8 cellular contexts compared by ENCODE assay signal in the genomic region with DNA sequence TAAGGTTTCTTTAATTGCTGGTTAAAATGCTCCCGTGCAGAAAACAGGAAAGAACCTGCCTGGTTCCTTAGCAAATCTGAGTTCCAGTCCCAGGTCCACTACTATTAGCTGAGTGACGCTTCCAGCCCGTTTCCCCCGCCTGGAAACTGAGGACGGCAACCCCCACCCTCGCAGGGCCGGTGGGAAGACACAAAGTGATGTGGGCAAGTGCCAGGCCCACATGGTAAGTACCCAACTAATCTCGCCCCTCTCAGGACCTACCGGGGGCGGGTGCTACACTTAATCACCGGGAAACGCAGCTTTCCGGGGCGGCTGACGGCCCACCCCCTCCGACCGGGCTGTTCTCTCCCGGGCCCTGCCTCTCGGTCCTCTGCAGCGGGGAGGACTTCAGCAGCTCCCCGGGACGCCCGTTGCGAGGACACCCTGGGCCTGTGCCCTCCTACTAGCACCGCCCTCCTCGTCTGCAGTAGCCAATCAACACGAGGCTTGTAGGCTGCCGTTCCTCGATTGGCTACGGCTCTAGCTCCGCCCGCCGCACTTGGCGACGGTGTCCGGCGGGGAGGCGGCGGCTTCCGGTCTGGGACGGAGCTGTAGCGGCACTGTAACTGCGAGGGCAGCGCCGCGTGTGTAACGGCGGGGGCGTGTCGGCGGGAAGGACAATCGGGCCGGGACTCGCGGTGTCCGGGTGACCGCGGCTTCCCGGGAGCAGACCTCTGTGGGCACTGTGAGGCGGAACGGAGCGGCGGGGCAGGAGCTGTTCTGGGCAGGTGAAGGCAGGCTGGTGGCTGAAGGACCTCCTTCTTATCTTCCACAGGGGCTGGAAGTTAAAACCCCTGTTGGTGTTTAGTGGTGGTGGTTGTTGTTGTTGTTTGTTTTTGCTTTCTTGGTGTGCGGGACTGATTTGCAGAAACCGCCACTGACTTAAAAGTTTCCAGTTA. TPM values are rescaled to one million over a fixed set of nuclear protein-coding genes. Genes with fewer than 3 reads are reported as not detected.
DNase-seq lines count a peak whose midpoint lies in the region; ATAC-seq and TF ChIP-seq lines count a peak whose summit lies in the region.

A gene with protein sequence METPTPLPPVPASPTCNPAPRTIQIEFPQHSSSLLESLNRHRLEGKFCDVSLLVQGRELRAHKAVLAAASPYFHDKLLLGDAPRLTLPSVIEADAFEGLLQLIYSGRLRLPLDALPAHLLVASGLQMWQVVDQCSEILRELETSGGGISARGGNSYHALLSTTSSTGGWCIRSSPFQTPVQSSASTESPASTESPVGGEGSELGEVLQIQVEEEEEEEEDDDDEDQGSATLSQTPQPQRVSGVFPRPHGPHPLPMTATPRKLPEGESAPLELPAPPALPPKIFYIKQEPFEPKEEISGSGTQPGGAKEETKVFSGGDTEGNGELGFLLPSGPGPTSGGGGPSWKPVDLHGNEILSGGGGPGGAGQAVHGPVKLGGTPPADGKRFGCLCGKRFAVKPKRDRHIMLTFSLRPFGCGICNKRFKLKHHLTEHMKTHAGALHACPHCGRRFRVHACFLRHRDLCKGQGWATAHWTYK (plus strand): TSS at position 568 of the 938 bp plus-strand sequence. CDS start 525 bp downstream, outside the sequence.

- peak within 1 kb of the TSS; percentile 73 to 89 (median 82) for H3K4me3 ChIP-seq in BLaER1 treated with 17β-estradiol and CSF1 and Interleukin-3, amounts not matched to agents 10 nM and 100 nM
- H3K4me3 ChIP-seq in coronary artery: peak within 1 kb of the TSS; percentile 89

- peak within 1 kb of the TSS; percentile 97 for H3K4me3 Mint-ChIP-seq in activated CD4-positive, alpha-beta T cell treated with anti-CD3 and anti-CD28 coated beads, Interleukin-2, amount 10 ng/mL, durations not matched to agents 24 days and 14 days

- intact Hi-C loops in activated CD4-positive, alpha-beta T cell treated with anti-CD3 and anti-CD28 coated beads, Interleukin-2, amount 10 ng/mL, durations not matched to agents 24 days and 14 days (cut with micrococcal nuclease): loop anchor here (1.0 to 10.0 kb wide), 6 partner anchors 24 to 241 kb away; a partner anchor contains a TSS

- peaks cover 20% of the 10 kb centered on the region for H3K4me1 Mint-ChIP-seq in activated CD4-positive, alpha-beta T cell treated with anti-CD3 and anti-CD28 coated beads, Interleukin-2, amount 10 ng/mL, durations not matched to agents 24 days and 14 days

- H3K27ac Mint-ChIP-seq in activated CD4-positive, alpha-beta T cell treated with anti-CD3 and anti-CD28 coated beads, Interleukin-2, amount 10 ng/mL, durations not matched to agents 24 days and 14 days: peak within 1 kb of the TSS; percentile 88

- H3K9me3 Mint-ChIP-seq in activated CD4-positive, alpha-beta T cell treated with anti-CD3 and anti-CD28 coated beads, Interleukin-2, amount 10 ng/mL, durations not matched to agents 24 days and 14 days: no peaks in the 10 kb centered on the region

- peaks cover 10 to 42% (median 33%) of the 10 kb centered on the region in 11 experiments for H3K36me3 ChIP-seq in BLaER1 treated with 17β-estradiol and CSF1 and Interleukin-3, amounts not matched to agents 10 nM and 100 nM

- peaks cover 25 to 46% (median 34%) of the 10 kb centered on the region in 10 experiments for H3K4me1 ChIP-seq in BLaER1 treated with 17β-estradiol and CSF1 and Interleukin-3, amounts not matched to agents 10 nM and 100 nM

- ATAC-seq in GM19328 (IDR thresholded peaks at IDR 0.05; ENCODE audit: unreplicated experiment) (peak; percentile 99), HG03469 (IDR thresholded peaks at IDR 0.05; ENCODE audit: unreplicated experiment) (peak; percentile 97)

- 0 out of 22 replicates have a peak, but pooled peaks cover 0 to 4% (median 0%) of the 10 kb centered on the region in 11 experiments for H3K9me3 ChIP-seq in BLaER1 treated with 17β-estradiol and CSF1 and Interleukin-3, amounts not matched to agents 10 nM and 100 nM (replicated peaks in 1 of 11)

- H3K27ac ChIP-seq in BLaER1 treated with 17β-estradiol and CSF1 and Interleukin-3, amounts not matched to agents 10 nM and 100 nM: peak within 1 kb of the TSS; percentile 37 to 79 (median 72); a peak in 21 of 22 replicates
- peak within 1 kb of the TSS; percentile 46 to 89 for H3K27ac ChIP-seq in coronary artery

- H3K27me3 ChIP-seq in BLaER1 treated with 17β-estradiol and CSF1 and Interleukin-3, amounts not matched to agents 10 nM and 100 nM: no peaks in the 10 kb centered on the region

- H3K27me3 Mint-ChIP-seq in activated CD4-positive, alpha-beta T cell treated with anti-CD3 and anti-CD28 coated beads, Interleukin-2, amount 10 ng/mL, durations not matched to agents 24 days and 14 days: no peaks in the 10 kb centered on the region

- H3K4me2 ChIP-seq in BLaER1 treated with 17β-estradiol and CSF1 and Interleukin-3, amounts not matched to agents 10 nM and 100 nM: peak within 1 kb of the TSS; percentile 88 to 98 (median 96)

- peak; percentile 89 to 97 for DNase-seq in NCI-H526 (lab: John Stamatoyannopoulos, UW)
- peak; percentile 99 for DNase-seq in activated CD4-positive, alpha-beta T cell treated with anti-CD3 and anti-CD28 coated beads, Interleukin-2, amount 10 ng/mL, durations not matched to agents 24 days and 14 days
- peak; percentile 97 for DNase-seq in coronary artery (ENCODE audit: low spot score)
- DNase-seq in left kidney (ENCODE audit: low read depth, low spot score): peak; percentile 98
- DNase-seq in stimulated activated CD4-positive, alpha-beta T cell treated with anti-CD3 and anti-CD28 coated beads, Interleukin-1b, Interleukin-23, amount 100 ng/mL, for 48 hours: peak; percentile 95

- no peak for TF ChIP-seq CTCF in coronary artery (IDR thresholded peaks at IDR 0.05)

- peak within 1 kb of the TSS; percentile 78 to 87 (median 84) for H3K9ac ChIP-seq in BLaER1 treated with 17β-estradiol and CSF1 and Interleukin-3, amounts not matched to agents 10 nM and 100 nM

- peaks cover 33% of the 10 kb centered on the region for H3K36me3 Mint-ChIP-seq in activated CD4-positive, alpha-beta T cell treated with anti-CD3 and anti-CD28 coated beads, Interleukin-2, amount 10 ng/mL, durations not matched to agents 24 days and 14 days (ENCODE audit: low read depth)

- peaks cover 0 to 18% (median 0%) of the 10 kb centered on the region in 11 experiments; a peak in 4 of 22 replicates for H4K20me1 ChIP-seq in BLaER1 treated with 17β-estradiol and CSF1 and Interleukin-3, amounts not matched to agents 10 nM and 100 nM

RNA-seq across cellular contexts. Expression of the gene that starts here (rescaled TPM):
- total RNA-seq in activated CD4-positive, alpha-beta T cell treated with anti-CD3 and anti-CD28 coated beads, Interleukin-2, amount 10 ng/mL, durations not matched to agents 24 days and 14 days: 14.2 and 14.5 TPM in 2 replicates

Comparison
In these comparisons a context has a peak if more than half of its experiments do, and no peak if none do; other contexts are left out.
1. Peak in every context shown above with its lines: DNase-seq, ATAC-seq, H3K4me3 ChIP-seq and H3K27ac ChIP-seq.